Comparison of ENCODE assay signal across 21 cellular contexts in genomic region chr11:118373263-118373662, GRCh38. TPM values are rescaled to one million over a fixed set of nuclear protein-coding genes. Genes with fewer than 3 reads are reported as not detected.
DNase-seq lines count a peak whose midpoint lies in the region; ATAC-seq, FAIRE-seq and TF ChIP-seq lines count a peak whose summit lies in the region.
"Had no signal": no experiment of that assay in that cellular context is flagged by ENCODE, and none has a peak within 500 bp of the region (broad histone marks: within the 10 kb centered on the region; RNA-seq: fewer than 3 reads in every experiment).

No MANE protein-coding gene starts in this region.

- H2AFZ ChIP-seq in PC-3 (ENCODE audit: low read length) (no peak overlapping the region), K562 (ENCODE audit: low read depth, low read length) (no peak overlapping the region)
- H2AFZ ChIP-seq: GM23248 had no signal

- no peak overlapping the region for H3K9ac ChIP-seq in PC-3 (ENCODE audit: low read length)
- no peak overlapping the region for H3K9ac ChIP-seq in K562 (ENCODE audit: insufficient read depth in 1 of 2, low read depth in 2 of 2, low read length in 2 of 2)
- H3K9ac ChIP-seq: GM23248 had no signal

- CTCF ChIA-PET in activated naive CD4-positive, alpha-beta T cell treated with anti-CD3 and anti-CD28 coated beads for 36 hours (lab: Charles Lee): interaction anchor here (0.6 to 1.5 kb wide), 4 partner anchors 114 to 201 kb away, joined by 3 read pairs; no protein-coding TSS in a partner anchor
- CTCF ChIA-PET in PC-3 (lab: Charles Lee) (no interaction called here), K562 (lab: Yijun Ruan, JAX; ENCODE audit: low intra/inter-chr PET ratio) (no interaction called here)

- H3K4me3 ChIP-seq in PC-3 (ENCODE audit: low read length): no peak overlapping the region
- H3K4me3 ChIP-seq in K562: no peak overlapping the region
- H3K4me3 ChIP-seq: GM23248, HAP-1 had no signal

- H3K36me3 ChIP-seq in PC-3 (ENCODE audit: low read depth, low read length) (peaks cover 55% of the 10 kb centered on the region), K562 (ENCODE audit: control insufficient read depth, insufficient read depth, low read length) (peaks cover 85% of the 10 kb centered on the region)

- no peak for FAIRE-seq in K562 (lab: Jason Lieb, UNC)
- FAIRE-seq: A204.1, D721Med, G401.6, GM18507 had no signal

- TF ChIP-seq POLR2A in K562 (conservative IDR thresholded peaks at IDR 0.05): no peak

- H3K27ac ChIP-seq in PC-3 (ENCODE audit: low read length) (no peak overlapping the region), K562 (ENCODE audit: extremely low read depth, low read depth, low read length) (no peak overlapping the region)
- H3K27ac ChIP-seq: GM23248, HL-60 had no signal

- H3K9me3 Mint-ChIP-seq in activated naive CD4-positive, alpha-beta T cell treated with anti-CD3 and anti-CD28 coated beads, Interleukin-2, amount 50 U/mL, for 24 hours: no peaks in the 10 kb centered on the region
- no peaks in the 10 kb centered on the region for H3K9me3 Mint-ChIP-seq in activated naive CD4-positive, alpha-beta T cell treated with anti-CD3 and anti-CD28 coated beads for 36 hours
- H3K9me3 Mint-ChIP-seq: CD4-positive, CD25-positive, alpha-beta regulatory T cell; CD8-positive, alpha-beta memory T cell had no signal

- peaks cover 22% of the 10 kb centered on the region for H3K36me3 Mint-ChIP-seq in activated naive CD4-positive, alpha-beta T cell treated with anti-CD3 and anti-CD28 coated beads, Interleukin-2, amount 50 U/mL, for 24 hours
- H3K36me3 Mint-ChIP-seq in activated naive CD4-positive, alpha-beta T cell treated with anti-CD3 and anti-CD28 coated beads for 36 hours (ENCODE audit: low read depth): peaks cover 46% of the 10 kb centered on the region

- BruUV-seq in PC-3 (replicated peaks; lab: Mats Ljungman, UMichigan) (TSS peak; percentile 8), K562 (replicated peaks; lab: Mats Ljungman, UMichigan) (no TSS peak)

- no peak for TF ChIP-seq RAD21 in K562 (CRISPR knock-in tag; conservative IDR thresholded peaks at IDR 0.05 in 1 of 2, IDR thresholded peaks at IDR 0.05 in 1 of 2)

- H4K20me1 ChIP-seq in PC-3 (ENCODE audit: low read length) (no peaks in the 10 kb centered on the region), K562 (replicated peaks; ENCODE audit: control insufficient read depth, insufficient read depth, low read length) (no peaks in the 10 kb centered on the region)

- WGBS in K562 (ENCODE audit: insufficient coverage, low coverage, missing lambda C conversion rate): 67% methylated on average over 2 of the region's 2 CpGs

- peaks cover 6% of the 10 kb centered on the region for H3K4me1 Mint-ChIP-seq in activated naive CD4-positive, alpha-beta T cell treated with anti-CD3 and anti-CD28 coated beads, Interleukin-2, amount 50 U/mL, for 24 hours
- peaks cover 7% of the 10 kb centered on the region for H3K4me1 Mint-ChIP-seq in activated naive CD4-positive, alpha-beta T cell treated with anti-CD3 and anti-CD28 coated beads for 36 hours (ENCODE audit: low read depth)
- H3K4me1 Mint-ChIP-seq: CD8-positive, alpha-beta memory T cell had no signal

- peak overlapping the region; percentile 51 for H3K27ac Mint-ChIP-seq in activated naive CD4-positive, alpha-beta T cell treated with anti-CD3 and anti-CD28 coated beads, Interleukin-2, amount 50 U/mL, for 24 hours
- H3K27ac Mint-ChIP-seq in activated naive CD4-positive, alpha-beta T cell treated with anti-CD3 and anti-CD28 coated beads for 36 hours: no peak overlapping the region

- in situ Hi-C loops in K562 (cut with MboI): no loop called here

- H3K27me3 ChIP-seq in PC-3 (ENCODE audit: low read length): no peaks in the 10 kb centered on the region
- H3K27me3 ChIP-seq in K562 (ENCODE audit: control insufficient read depth in 2 of 2, insufficient read depth in 2 of 2, low read length in 2 of 2): no peaks in the 10 kb centered on the region
- H3K27me3 ChIP-seq: BE2C had no signal

- H3K27me3 Mint-ChIP-seq in activated naive CD4-positive, alpha-beta T cell treated with anti-CD3 and anti-CD28 coated beads, Interleukin-2, amount 50 U/mL, for 24 hours: no peaks in the 10 kb centered on the region
- no peaks in the 10 kb centered on the region for H3K27me3 Mint-ChIP-seq in activated naive CD4-positive, alpha-beta T cell treated with anti-CD3 and anti-CD28 coated beads for 36 hours (ENCODE audit: low read depth)
- H3K27me3 Mint-ChIP-seq: CD4-positive, CD25-positive, alpha-beta regulatory T cell; CD8-positive, alpha-beta memory T cell had no signal

- no peaks in the 10 kb centered on the region for H3K79me2 ChIP-seq in PC-3 (ENCODE audit: low read length)
- no peaks in the 10 kb centered on the region for H3K79me2 ChIP-seq in K562 (ENCODE audit: control insufficient read depth, insufficient read depth, low read length)

- intact Hi-C loops in activated naive CD4-positive, alpha-beta T cell treated with anti-CD3 and anti-CD28 coated beads for 36 hours (cut with micrococcal nuclease): no loop called here
- intact Hi-C loops in PC-3 (cut with micrococcal nuclease): no loop called here
- intact Hi-C loops in K562 (cut with micrococcal nuclease): no loop called here

- TF ChIP-seq EP300 in K562 (IDR thresholded peaks at IDR 0.05; ENCODE audit: low read length): no peak

- H3K4me1 ChIP-seq in PC-3 (ENCODE audit: insufficient read depth, low read length) (no peaks in the 10 kb centered on the region), K562 (replicated peaks in 1 of 2; ENCODE audit: control insufficient read depth in 2 of 2, insufficient read depth in 2 of 2, low read length in 2 of 2) (peaks cover 0 to 6% of the 10 kb centered on the region in 2 experiments; a peak in 2 of 5 replicates)
- H3K4me1 ChIP-seq: BE2C, HAP-1 had no signal

- H3K4me3 Mint-ChIP-seq in activated naive CD4-positive, alpha-beta T cell treated with anti-CD3 and anti-CD28 coated beads, Interleukin-2, amount 50 U/mL, for 24 hours: no peak overlapping the region
- no peak overlapping the region for H3K4me3 Mint-ChIP-seq in activated naive CD4-positive, alpha-beta T cell treated with anti-CD3 and anti-CD28 coated beads for 36 hours
- H3K4me3 Mint-ChIP-seq: CD4-positive, CD25-positive, alpha-beta regulatory T cell; CD8-positive, alpha-beta memory T cell had no signal

- H3K9me3 ChIP-seq in PC-3 (ENCODE audit: low read length) (no peaks in the 10 kb centered on the region), K562 (replicated peaks; ENCODE audit: control insufficient read depth, insufficient read depth, low read depth, low read length) (no peaks in the 10 kb centered on the region)
- H3K9me3 ChIP-seq: BE2C, HAP-1 had no signal

- TF ChIP-seq CTCF in PC-3 (conservative IDR thresholded peaks at IDR 0.05; ENCODE audit: low read depth, low read length): no peak
- TF ChIP-seq CTCF in K562 (IDR thresholded peaks at IDR 0.05 in 2 of 3, conservative IDR thresholded peaks at IDR 0.05 in 1 of 3; ENCODE audit: insufficient read depth in 2 of 3, low read depth in 1 of 3, low read length in 3 of 3): no peak

- no peak for DNase-seq in activated naive CD4-positive, alpha-beta T cell treated with anti-CD3 and anti-CD28 coated beads for 36 hours
- no peak for DNase-seq in PC-3
- DNase-seq in K562 (ENCODE audit: extremely low read depth in 1 of 4, low spot score in 3 of 4): peak in 1 of 4 experiments; percentile 13
- no peak for DNase-seq in inferior parietal cortex (ENCODE audit: extremely low spot score)
- DNase-seq: ACHN; BE2C; C1 segment of cervical spinal cord; CD4-positive, CD25-positive, alpha-beta regulatory T cell; CD8-positive, alpha-beta memory T cell; COR-L47; GM23248 had no signal

- H3K4me2 ChIP-seq in PC-3 (ENCODE audit: low read length): no peak overlapping the region
- H3K4me2 ChIP-seq in K562 (ENCODE audit: insufficient read depth, low read length): no peak overlapping the region; the same call in 1 of the 2 replicates

- POLR2A ChIA-PET in PC-3 (lab: Charles Lee; ENCODE audit: unreplicated experiment) (no interaction called here), K562 (lab: Yijun Ruan, JAX) (interaction anchor here (0.9 to 2.5 kb wide), 7 partner anchors 10 to 65 kb away, joined by 3 to 16 read pairs (median 4); partner anchors contain the start of genes CD3D and UBE4A)

- no peaks in the 10 kb centered on the region for H3K9me1 ChIP-seq in K562 (ENCODE audit: control insufficient read depth, insufficient read depth, low read length)

- no peaks in the 10 kb centered on the region for H3F3A ChIP-seq in PC-3 (ENCODE audit: low read length, unreplicated experiment)

- no peaks in the 10 kb centered on the region for H3K9me2 ChIP-seq in PC-3 (replicated peaks; ENCODE audit: low read length)

- ATAC-seq in PC-3 (no peak), K562 (peak; percentile 47), HG02798 (IDR thresholded peaks at IDR 0.05; ENCODE audit: poor library complexity, unreplicated experiment) (no peak)

RNA-seq across cellular contexts. Expression of gene UBE4A, which starts 13.9 kb away (rescaled TPM):
- 10 to 100 TPM; 35.3 to 35.7 TPM for total RNA-seq in activated naive CD4-positive, alpha-beta T cell treated with anti-CD3 and anti-CD28 coated beads for 36 hours
- 51.7 and 56.4 TPM in 2 replicates for total RNA-seq in PC-3 (2014; rRNA removed)
- 31.9 and 53.7 TPM in 2 replicates for total RNA-seq in K562 (2011; cell fraction: chromatin; rRNA removed; ENCODE audit: low replicate concordance)
- 23.5 and 25.8 TPM in 2 replicates for total RNA-seq in K562 (2011; cell fraction: nucleolus; rRNA removed)
- total RNA-seq in K562 (2011; cell fraction: nucleoplasm; rRNA removed): 45.1 and 82.0 TPM in 2 replicates
- total RNA-seq in K562 (2014; rRNA removed): 26.8 and 32.4 TPM in 2 replicates
- 44.8 and 50.6 TPM in 2 replicates for total RNA-seq in K562 (2014; rRNA removed; fragmentation: Illumina TruSeq; extraction: Trizol)
- 41.8 and 45.2 TPM in 2 replicates for total RNA-seq in K562 (2015; rRNA removed; fragmentation: Illumina TruSeq; extraction: Trizol)
- total RNA-seq in K562 (2021): 33.6 and 37.0 TPM in 2 replicates
- 22.9 and 23.9 TPM in 2 replicates for polyA plus RNA-seq in K562 (2011; rRNA removed)
- polyA plus RNA-seq in K562 (2011; cell fraction: cytosol; rRNA removed): 12.4 and 17.6 TPM in 2 replicates
- 54.3 and 63.0 TPM in 2 replicates for polyA plus RNA-seq in K562 (2011; cell fraction: nucleus; rRNA removed)
- polyA plus RNA-seq in K562 (2012): 19.3 and 19.9 TPM in 2 replicates
- 29.2 and 32.8 TPM in 2 replicates for polyA plus RNA-seq in K562 (2014; fragmentation: Illumina TruSeq; extraction: Trizol)
- 10 to 100 TPM; 13.5 to 17.1 TPM for polyA plus RNA-seq in K562 (2014; fragmentation: Nextera tagmentation; extraction: Ambion mirVana)
- polyA plus RNA-seq in K562 (2014; rRNA removed): 17.8 and 18.0 TPM in 2 replicates
- 47.1 and 48.0 TPM in 2 replicates for polyA minus RNA-seq in K562 (2011; rRNA and poly(A)+ RNA removed)
- 28.5 and 37.0 TPM in 2 replicates for polyA minus RNA-seq in K562 (2011; cell fraction: cytosol; rRNA and poly(A)+ RNA removed)
- 12.4 and 25.8 TPM in 2 replicates for polyA minus RNA-seq in K562 (2011; cell fraction: nucleus; rRNA and poly(A)+ RNA removed)

RNA-seq across cellular contexts. Expression of gene ATP5MG, which starts 28.1 kb away (rescaled TPM):
- total RNA-seq in activated naive CD4-positive, alpha-beta T cell treated with anti-CD3 and anti-CD28 coated beads for 36 hours: 100 to 1,000 TPM; 279 to 284 TPM
- total RNA-seq in PC-3 (2014; rRNA removed): 256 and 375 TPM in 2 replicates
- total RNA-seq in K562 (2011; cell fraction: chromatin; rRNA removed; ENCODE audit: low replicate concordance): 30.9 and 63.7 TPM in 2 replicates
- 49.0 and 59.9 TPM in 2 replicates for total RNA-seq in K562 (2011; cell fraction: nucleolus; rRNA removed)
- 82.3 and 111 TPM in 2 replicates for total RNA-seq in K562 (2011; cell fraction: nucleoplasm; rRNA removed)
- total RNA-seq in K562 (2014; rRNA removed): 294 and 333 TPM in 2 replicates
- total RNA-seq in K562 (2014; rRNA removed; fragmentation: Illumina TruSeq; extraction: Trizol): 422 and 434 TPM in 2 replicates
- 366 and 426 TPM in 2 replicates for total RNA-seq in K562 (2015; rRNA removed; fragmentation: Illumina TruSeq; extraction: Trizol)
- total RNA-seq in K562 (2021): 390 and 391 TPM in 2 replicates
- polyA plus RNA-seq in K562 (2011; rRNA removed): 609 and 759 TPM in 2 replicates
- 443 and 675 TPM in 2 replicates for polyA plus RNA-seq in K562 (2011; cell fraction: cytosol; rRNA removed)
- polyA plus RNA-seq in K562 (2011; cell fraction: nucleus; rRNA removed): 116 and 214 TPM in 2 replicates
- polyA plus RNA-seq in K562 (2012): 594 and 680 TPM in 2 replicates
- 301 and 302 TPM in 2 replicates for polyA plus RNA-seq in K562 (2014; fragmentation: Illumina TruSeq; extraction: Trizol)
- polyA plus RNA-seq in K562 (2014; fragmentation: Nextera tagmentation; extraction: Ambion mirVana): 1,000 to 10,000 TPM; 1,842 to 2,138 TPM
- polyA plus RNA-seq in K562 (2014; rRNA removed): 512 and 785 TPM in 2 replicates
- polyA minus RNA-seq in K562 (2011; rRNA and poly(A)+ RNA removed): 129 and 140 TPM in 2 replicates
- 91.3 and 103 TPM in 2 replicates for polyA minus RNA-seq in K562 (2011; cell fraction: cytosol; rRNA and poly(A)+ RNA removed)
- 15.8 and 29.8 TPM in 2 replicates for polyA minus RNA-seq in K562 (2011; cell fraction: nucleus; rRNA and poly(A)+ RNA removed)

RNA-seq across cellular contexts. Expression of gene CD3G, which starts 29.1 kb away (rescaled TPM):
- 100 to 1,000 TPM; 103 to 106 TPM for total RNA-seq in activated naive CD4-positive, alpha-beta T cell treated with anti-CD3 and anti-CD28 coated beads for 36 hours
- total RNA-seq in PC-3 (2014; rRNA removed): not detected in 2 replicates
- total RNA-seq in K562 (2011; cell fraction: chromatin; rRNA removed; ENCODE audit: low replicate concordance): 1.1 and 1.3 TPM in 2 replicates
- total RNA-seq in K562 (2011; cell fraction: nucleolus; rRNA removed): 0.53 and 0.67 TPM in 2 replicates
- total RNA-seq in K562 (2011; cell fraction: nucleoplasm; rRNA removed): 0.51 and 1.1 TPM in 2 replicates
- 0.36 and 0.37 TPM in 2 replicates for total RNA-seq in K562 (2014; rRNA removed)
- 0.19 and 0.47 TPM in 2 replicates for total RNA-seq in K562 (2014; rRNA removed; fragmentation: Illumina TruSeq; extraction: Trizol)
- total RNA-seq in K562 (2015; rRNA removed; fragmentation: Illumina TruSeq; extraction: Trizol): 0.47 and 0.49 TPM in 2 replicates
- 0.55 and 0.60 TPM in 2 replicates for total RNA-seq in K562 (2021)
- polyA plus RNA-seq in K562 (2011; rRNA removed): 1.6 and 1.7 TPM in 2 replicates
- polyA plus RNA-seq in K562 (2011; cell fraction: cytosol; rRNA removed): 0.78 and 1.0 TPM in 2 replicates
- 0.34 and 0.82 TPM in 2 replicates for polyA plus RNA-seq in K562 (2011; cell fraction: nucleus; rRNA removed)
- polyA plus RNA-seq in K562 (2012): 0.47 and 1.6 TPM in 2 replicates
- polyA plus RNA-seq in K562 (2014; fragmentation: Illumina TruSeq; extraction: Trizol): 0.30 and 0.79 TPM in 2 replicates
- polyA plus RNA-seq in K562 (2014; fragmentation: Nextera tagmentation; extraction: Ambion mirVana): under 1 TPM; 0.60 to 0.83 TPM
- polyA plus RNA-seq in K562 (2014; rRNA removed): 0.24 and 0.33 TPM in 2 replicates
- polyA minus RNA-seq in K562 (2011; rRNA and poly(A)+ RNA removed): 2.8 and 23.2 TPM in 2 replicates
- 1.2 TPM in 2 replicates for polyA minus RNA-seq in K562 (2011; cell fraction: cytosol; rRNA and poly(A)+ RNA removed)
- 0.13 and 0.78 TPM in 2 replicates for polyA minus RNA-seq in K562 (2011; cell fraction: nucleus; rRNA and poly(A)+ RNA removed)
- total RNA-seq: GM23248, H4, HT1080 had no signal
- polyA plus RNA-seq: GM23248 had no signal

RNA-seq across cellular contexts. Expression of gene CD3D, which starts 30.8 kb away (rescaled TPM):
- total RNA-seq in activated naive CD4-positive, alpha-beta T cell treated with anti-CD3 and anti-CD28 coated beads for 36 hours: 100 to 1,000 TPM; 259 to 285 TPM
- not detected in 2 replicates for total RNA-seq in PC-3 (2014; rRNA removed)
- total RNA-seq in K562 (2011; cell fraction: chromatin; rRNA removed; ENCODE audit: low replicate concordance): 24.0 and 41.4 TPM in 2 replicates
- 83.6 and 106 TPM in 2 replicates for total RNA-seq in K562 (2011; cell fraction: nucleolus; rRNA removed)
- 52.0 and 68.0 TPM in 2 replicates for total RNA-seq in K562 (2011; cell fraction: nucleoplasm; rRNA removed)
- 40.7 and 42.4 TPM in 2 replicates for total RNA-seq in K562 (2014; rRNA removed)
- 52.4 and 54.8 TPM in 2 replicates for total RNA-seq in K562 (2014; rRNA removed; fragmentation: Illumina TruSeq; extraction: Trizol)
- 35.6 and 41.7 TPM in 2 replicates for total RNA-seq in K562 (2015; rRNA removed; fragmentation: Illumina TruSeq; extraction: Trizol)
- total RNA-seq in K562 (2021): 34.9 and 36.2 TPM in 2 replicates
- 238 and 241 TPM in 2 replicates for polyA plus RNA-seq in K562 (2011; rRNA removed)
- 162 and 272 TPM in 2 replicates for polyA plus RNA-seq in K562 (2011; cell fraction: cytosol; rRNA removed)
- 58.9 and 86.8 TPM in 2 replicates for polyA plus RNA-seq in K562 (2011; cell fraction: nucleus; rRNA removed)
- 54.3 and 176 TPM in 2 replicates for polyA plus RNA-seq in K562 (2012)
- 67.1 and 75.5 TPM in 2 replicates for polyA plus RNA-seq in K562 (2014; fragmentation: Illumina TruSeq; extraction: Trizol)
- 100 to 1,000 TPM; 139 to 145 TPM for polyA plus RNA-seq in K562 (2014; fragmentation: Nextera tagmentation; extraction: Ambion mirVana)
- 69.6 and 76.7 TPM in 2 replicates for polyA plus RNA-seq in K562 (2014; rRNA removed)
- polyA minus RNA-seq in K562 (2011; rRNA and poly(A)+ RNA removed): 107 and 117 TPM in 2 replicates
- polyA minus RNA-seq in K562 (2011; cell fraction: cytosol; rRNA and poly(A)+ RNA removed): 29.9 and 30.2 TPM in 2 replicates
- polyA minus RNA-seq in K562 (2011; cell fraction: nucleus; rRNA and poly(A)+ RNA removed): 9.8 and 24.3 TPM in 2 replicates
- total RNA-seq: GM23248, H4 had no signal
- polyA plus RNA-seq: GM23248 had no signal

Comparison
In these comparisons a context has a peak if more than half of its experiments do, and no peak if none do; other contexts are left out.
1. RNA of gene CD3G, which starts 29.1 kb away (total RNA-seq): 103 to 106 TPM in activated naive CD4-positive, alpha-beta T cell treated with anti-CD3 and anti-CD28 coated beads for 36 hours; 0.19 to 1.3 TPM in K562 and not detected in PC-3; every median in the first group is over 10 times any median in the second.